9 cellular contexts compared by ENCODE assay signal in genomic region chr2:237733677-237734300, GRCh38.
A peak's percentile ranks its signal among the peaks of the same experiment; 100 is the strongest.
DNase-seq lines count a peak whose midpoint lies in the region; ATAC-seq and TF ChIP-seq lines count a peak whose summit lies in the region.
"Had no signal": no experiment of that assay in that cellular context is flagged by ENCODE, and none has a peak within 500 bp of the region (broad histone marks: within the 10 kb centered on the region; RNA-seq: fewer than 3 reads in every experiment).

No MANE protein-coding gene starts in this region.

- H3F3A ChIP-seq in neural progenitor cell (ENCODE audit: low read depth): no peaks in the 10 kb centered on the region

- H3K4me2 ChIP-seq in neural progenitor cell: peak overlapping the region; percentile 23

- DNase-seq in DMS153 (lab: John Stamatoyannopoulos, UW) (peak; percentile 85), NCI-H2227 (lab: John Stamatoyannopoulos, UW; ENCODE audit: unreplicated experiment) (peak; percentile 31), neural progenitor cell (ENCODE audit: low spot score) (no peak), NCI-H187 treated with DMSO at 0.1 percent for 48 hours (lab: John Stamatoyannopoulos, UW) (no peak)
- no peak for DNase-seq in effector memory CD4-positive, alpha-beta T cell
- DNase-seq in stimulated activated CD4-positive, alpha-beta T cell treated with anti-CD3 and anti-CD28 coated beads, Interleukin-2, amount 100 ng/mL, for 48 hours: no peak
- DNase-seq: stimulated activated CD4-positive, alpha-beta T cell treated with anti-CD3 and anti-CD28 coated beads, Interleukin-4, amount 100 ng/mL, for 24 hours had no signal

- H3K4me3 ChIP-seq in gastroesophageal sphincter (peak overlapping the region in 1 of 2 donors; percentile 13), neural progenitor cell (no peak overlapping the region)
- H3K4me3 ChIP-seq in effector memory CD4-positive, alpha-beta T cell (ENCODE audit: insufficient read depth, low read depth, low read length, poor library complexity, severe bottlenecking): no peak overlapping the region

- no peak for TF ChIP-seq EP300 in gastroesophageal sphincter (IDR thresholded peaks at IDR 0.05)

- H3K4me3 Mint-ChIP-seq in neural progenitor cell: no peak overlapping the region

- H3K27ac Mint-ChIP-seq in neural progenitor cell: no peak overlapping the region

- H4K20me1 ChIP-seq in neural progenitor cell (ENCODE audit: low read depth): peaks cover 28% of the 10 kb centered on the region

- H3K27me3 ChIP-seq in gastroesophageal sphincter (no peaks in the 10 kb centered on the region), neural progenitor cell (no peaks in the 10 kb centered on the region)
- H3K27me3 ChIP-seq in effector memory CD4-positive, alpha-beta T cell (replicated peaks; ENCODE audit: control insufficient read depth, insufficient read depth, low read length, poor library complexity, severe bottlenecking): no peaks in the 10 kb centered on the region

- peaks cover 5% of the 10 kb centered on the region for H3K27me3 Mint-ChIP-seq in neural progenitor cell (ENCODE audit: insufficient read depth, low read depth)

- ATAC-seq in gastroesophageal sphincter: peak; percentile 16
- no peak for ATAC-seq in GM18861 (IDR thresholded peaks at IDR 0.05; ENCODE audit: unreplicated experiment)

- H3K36me3 ChIP-seq in gastroesophageal sphincter (peaks cover 0 to 16% of the 10 kb centered on the region in 2 donors), neural progenitor cell (no peaks in the 10 kb centered on the region)
- peaks cover 39% of the 10 kb centered on the region for H3K36me3 ChIP-seq in effector memory CD4-positive, alpha-beta T cell (ENCODE audit: control insufficient read depth, insufficient read depth, low read length)

- H3K9me3 Mint-ChIP-seq in neural progenitor cell: no peaks in the 10 kb centered on the region

- no peak for TF ChIP-seq CTCF in gastroesophageal sphincter (IDR thresholded peaks at IDR 0.05)
- TF ChIP-seq CTCF in neural progenitor cell (IDR thresholded peaks at IDR 0.05): no peak

- no peak overlapping the region for H3K9ac ChIP-seq in neural progenitor cell

- H3K36me3 Mint-ChIP-seq in neural progenitor cell: peaks cover 14% of the 10 kb centered on the region

- TF ChIP-seq POLR2A in gastroesophageal sphincter (IDR thresholded peaks at IDR 0.05): no peak

- peaks cover 36% of the 10 kb centered on the region for H3K4me1 Mint-ChIP-seq in neural progenitor cell

- no peaks in the 10 kb centered on the region for H3K9me3 ChIP-seq in gastroesophageal sphincter
- H3K9me3 ChIP-seq in neural progenitor cell (ENCODE audit: low read depth): no peaks in the 10 kb centered on the region
- no peaks in the 10 kb centered on the region for H3K9me3 ChIP-seq in effector memory CD4-positive, alpha-beta T cell (ENCODE audit: control insufficient read depth, low read length)

- WGBS in gastroesophageal sphincter (ENCODE audit: low coverage in 1 of 2), 2 donors: 27 to 63% methylated on average over 11 of the region's 13 CpGs

- H3K79me2 ChIP-seq in neural progenitor cell (ENCODE audit: low read depth): no peaks in the 10 kb centered on the region

- H3K4me1 ChIP-seq in gastroesophageal sphincter: peaks cover 5 to 100% (median 47%) of the 10 kb centered on the region in 3 donors
- H3K4me1 ChIP-seq in neural progenitor cell: peaks cover 13% of the 10 kb centered on the region
- H3K4me1 ChIP-seq in effector memory CD4-positive, alpha-beta T cell (ENCODE audit: control insufficient read depth, insufficient read depth, low read length, poor library complexity, severe bottlenecking): peaks cover 36% of the 10 kb centered on the region

- H3K27ac ChIP-seq in gastroesophageal sphincter (peak overlapping the region; percentile 57 to 84 (median 83)), neural progenitor cell (no peak overlapping the region)
- no peak overlapping the region for H3K27ac ChIP-seq in effector memory CD4-positive, alpha-beta T cell (ENCODE audit: insufficient read depth, low read length, poor library complexity, severe bottlenecking)

- H2AFZ ChIP-seq in neural progenitor cell (replicated peaks): no peak overlapping the region

Comparison
In these comparisons a context has a peak if more than half of its experiments do, and no peak if none do; other contexts are left out.
1. DNase-seq: peak in DMS153 (single experiment) and NCI-H2227 (single experiment); none in neural progenitor cell (single experiment), effector memory CD4-positive, alpha-beta T cell (0 of 3), stimulated activated CD4-positive, alpha-beta T cell treated with anti-CD3 and anti-CD28 coated beads, Interleukin-2, amount 100 ng/mL, for 48 hours (0 of 2) and NCI-H187 treated with DMSO at 0.1 percent for 48 hours (single experiment).
2. H3K27ac ChIP-seq: peak in gastroesophageal sphincter (4 of 4); none in neural progenitor cell (single experiment) and effector memory CD4-positive, alpha-beta T cell (single experiment).